9 cellular contexts compared by ENCODE assay signal in the genomic region with DNA sequence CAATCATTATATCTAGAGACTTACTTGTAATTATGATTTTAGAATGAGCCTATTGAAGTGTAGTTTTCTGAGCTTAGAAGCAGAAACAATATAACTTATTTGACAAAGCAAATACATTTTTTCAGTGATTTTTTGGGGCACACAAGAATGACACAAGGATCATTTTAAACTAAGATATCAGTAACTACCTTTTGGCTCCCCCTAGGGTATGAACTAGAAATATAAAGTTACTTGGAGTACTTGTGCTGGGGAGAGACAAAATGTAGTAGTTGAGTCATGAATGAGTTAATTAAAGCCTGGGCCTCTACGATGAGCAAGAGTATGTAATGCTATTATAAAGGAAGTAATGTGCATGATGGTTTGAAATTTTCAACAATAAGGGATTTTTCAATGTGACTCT.
DNase-seq lines count a peak whose midpoint lies in the region; ATAC-seq, FAIRE-seq and TF ChIP-seq lines count a peak whose summit lies in the region.
"Had no signal": no experiment of that assay in that cellular context is flagged by ENCODE, and none has a peak within 500 bp of the region (broad histone marks: within the 10 kb centered on the region; RNA-seq: fewer than 3 reads in every experiment).

No MANE protein-coding gene starts in this region.

- no peak overlapping the region for H3K4me3 ChIP-seq in HepG2 (replicated peaks in 1 of 3; ENCODE audit: insufficient read depth in 1 of 3, low read depth in 2 of 3, low read length in 3 of 3)

- no peaks in the 10 kb centered on the region for H3K4me1 ChIP-seq in HepG2 (ENCODE audit: insufficient read depth, low read length)

- intact Hi-C loops in HepG2 (cut with micrococcal nuclease; ENCODE audit: unreplicated experiment): loop anchor here (2.0 kb wide), 1 partner anchor 1310 kb away; no protein-coding TSS in a partner anchor

- H3K27ac ChIP-seq in HepG2 (ENCODE audit: extremely low read length, insufficient read depth, low read length): no peak overlapping the region

- peak; percentile 1 to 42 for DNase-seq in SW 1271 (lab: John Stamatoyannopoulos, UW)
- DNase-seq in HepG2 (ENCODE audit: low spot score): peak; percentile 6
- DNase-seq in ureter (ENCODE audit: low spot score): no peak
- DNase-seq in GM20000 (ENCODE audit: low spot score): no peak

- in situ Hi-C loops in HepG2 (cut with HindIII; ENCODE audit: extremely low pct_ligation_motif_present, low pct_unique_long_range_greater_than_20kb): no loop called here

- no peak for TF ChIP-seq EP300 in HepG2 (IDR thresholded peaks at IDR 0.05; ENCODE audit: low read depth in 2 of 2, low read length in 2 of 2)
- no peak for TF ChIP-seq EP300 in HepG2 (CRISPR knock-in tag; IDR thresholded peaks at IDR 0.05; ENCODE audit: borderline replicate concordance)

- no TSS peak for BruUV-seq in HepG2 (replicated peaks; lab: Mats Ljungman, UMichigan)

- no peak overlapping the region for H3K4me2 ChIP-seq in HepG2 (ENCODE audit: low read depth, low read length)

- no peaks in the 10 kb centered on the region for H3K9me3 ChIP-seq in HepG2 (ENCODE audit: low read length)

- H3K27me3 ChIP-seq in HepG2 (ENCODE audit: control insufficient read depth in 1 of 2, insufficient read depth in 2 of 2, low read length in 2 of 2): no peaks in the 10 kb centered on the region

- no peak for TF ChIP-seq RAD21 in HepG2 (CRISPR knock-in tag; IDR thresholded peaks at IDR 0.05)

- 0% methylated on average over 1 of the region's 1 CpG for whole genome bisulfite sequencing in HepG2 (ENCODE audit: low lambda C conversion rate)

- ATAC-seq in HG03442 (IDR thresholded peaks at IDR 0.05; ENCODE audit: unreplicated experiment) (peak; percentile 55), HepG2 (no peak), GM21367 (IDR thresholded peaks at IDR 0.05; ENCODE audit: unreplicated experiment) (no peak), HG02610 (IDR thresholded peaks at IDR 0.05; ENCODE audit: unreplicated experiment) (no peak)

- H4K20me1 ChIP-seq in HepG2 (ENCODE audit: insufficient read depth, low read length): no peaks in the 10 kb centered on the region

- TF ChIP-seq POLR2A in HepG2 (IDR thresholded peaks at IDR 0.05; ENCODE audit: insufficient read depth in 1 of 2, low read depth in 2 of 2, low read length in 2 of 2): no peak

- H2AFZ ChIP-seq in HepG2 (ENCODE audit: low read length): no peak overlapping the region

- no peaks in the 10 kb centered on the region for H3K79me2 ChIP-seq in HepG2 (ENCODE audit: insufficient read depth, low read length)

- H3K36me3 ChIP-seq in HepG2 (replicated peaks in 1 of 2; ENCODE audit: control insufficient read depth in 1 of 2, insufficient read depth in 2 of 2, low read length in 2 of 2): no peaks in the 10 kb centered on the region

- CTCF ChIA-PET in HepG2 (lab: Yijun Ruan, JAX; ENCODE audit: low intra/inter-chr PET ratio, low total read pairs): interaction anchor here (1.3 kb wide), 1 partner anchor 21 kb away, joined by 4 read pairs; no protein-coding TSS in a partner anchor

- TF ChIP-seq CTCF in GM12872 (IDR thresholded peaks at IDR 0.05; ENCODE audit: insufficient read depth, low read depth, low read length) (peak; percentile 31; the same call in 2 of the 3 replicates), HepG2 (CRISPR knock-in tag; IDR thresholded peaks at IDR 0.05) (peak; percentile 37), GM20000 (IDR thresholded peaks at IDR 0.05; ENCODE audit: extremely low read depth, missing control alignments) (no peak)

- FAIRE-seq in HepG2 (lab: Jason Lieb, UNC): no peak
- FAIRE-seq: endometrium had no signal

- POLR2A ChIA-PET in HepG2 (lab: Yijun Ruan, JAX): no interaction called here

- H3K9ac ChIP-seq in HepG2 (ENCODE audit: insufficient read depth, low read depth, low read length): no peak overlapping the region

TF ChIP-seq in HepG2, 621 proteins besides CTCF, POLR2A, EP300 and RAD21:
- TF ChIP-seq ZNF841 (CRISPR knock-in tag; IDR thresholded peaks at IDR 0.05; ENCODE audit: borderline replicate concordance) (no peak), STAG1 (CRISPR knock-in tag; IDR thresholded peaks at IDR 0.05) (peak; percentile 33)
- TF ChIP-seq, protein P1, sequence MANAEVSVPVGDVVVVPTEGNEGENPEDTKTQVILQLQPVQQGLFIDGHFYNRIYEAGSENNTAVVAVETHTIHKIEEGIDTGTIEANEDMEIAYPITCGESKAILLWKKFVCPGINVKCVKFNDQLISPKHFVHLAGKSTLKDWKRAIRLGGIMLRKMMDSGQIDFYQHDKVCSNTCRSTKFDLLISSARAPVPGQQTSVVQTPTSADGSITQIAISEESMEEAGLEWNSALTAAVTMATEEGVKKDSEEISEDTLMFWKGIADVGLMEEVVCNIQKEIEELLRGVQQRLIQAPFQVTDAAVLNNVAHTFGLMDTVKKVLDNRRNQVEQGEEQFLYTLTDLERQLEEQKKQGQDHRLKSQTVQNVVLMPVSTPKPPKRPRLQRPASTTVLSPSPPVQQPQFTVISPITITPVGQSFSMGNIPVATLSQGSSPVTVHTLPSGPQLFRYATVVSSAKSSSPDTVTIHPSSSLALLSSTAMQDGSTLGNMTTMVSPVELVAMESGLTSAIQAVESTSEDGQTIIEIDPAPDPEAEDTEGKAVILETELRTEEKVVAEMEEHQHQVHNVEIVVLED (CRISPR knock-in tag; IDR thresholded peaks at IDR 0.05; ENCODE audit: borderline replicate concordance): no peak
TF ChIP-seq in HepG2: peak in this region for 1.

Comparison
In these comparisons a context has a peak if more than half of its experiments do, and no peak if none do; other contexts are left out.
1. DNase-seq: peak in SW 1271 (2 of 2) and HepG2 (single experiment); none in ureter (single experiment) and GM20000 (single experiment).